15 cellular contexts compared by ENCODE assay signal in genomic region chr18:66124394-66124793, GRCh38.
DNase-seq lines count a peak whose midpoint lies in the region; ATAC-seq and TF ChIP-seq lines count a peak whose summit lies in the region.
"Had no signal": no experiment of that assay in that cellular context is flagged by ENCODE, and none has a peak within 500 bp of the region (broad histone marks: within the 10 kb centered on the region; RNA-seq: fewer than 3 reads in every experiment).

No MANE protein-coding gene starts in this region.

- no peak overlapping the region for H3K27ac ChIP-seq in left ventricle myocardium inferior (replicated peaks)
- H3K27ac ChIP-seq: thoracic aorta had no signal

- TF ChIP-seq CTCF in left ventricle myocardium inferior (IDR thresholded peaks at IDR 0.05; ENCODE audit: borderline replicate concordance) (peak; percentile 50), WTC11 (IDR thresholded peaks at IDR 0.05) (peak; percentile 35; the same call in 1 of the 2 replicates), retinal pigment epithelial cell (conservative IDR thresholded peaks at IDR 0.05; ENCODE audit: low read depth, low read length) (peak; percentile 40)

- DNase-seq in left ventricle myocardium inferior (no peak), cardiac septum (ENCODE audit: low spot score) (no peak), WTC11 (ENCODE audit: low spot score) (no peak), retinal pigment epithelial cell (ENCODE audit: low read depth) (no peak), NCI-H2171 treated with DMSO at 0.1 percent for 48 hours (lab: John Stamatoyannopoulos, UW) (no peak)
- DNase-seq in Jurkat, Clone E6-1 (ENCODE audit: low read depth, low spot score): peak; percentile 8
- DNase-seq in stimulated activated CD4-positive, alpha-beta T cell treated with anti-CD3 and anti-CD28 coated beads, Interleukin-15, amount 100 ng/mL, for 24 hours: no peak
- DNase-seq: activated effector memory CD4-positive, alpha-beta T cell treated with Interleukin-2 at 50 U/mL for 16 hours; GOT3; naive B cell; NCI-H1930; right cardiac atrium had no signal

- no peaks in the 10 kb centered on the region for H3K4me1 ChIP-seq in left ventricle myocardium inferior

- no peaks in the 10 kb centered on the region for H3K9me3 ChIP-seq in left ventricle myocardium inferior (replicated peaks)
- H3K9me3 ChIP-seq: thoracic aorta had no signal

- POLR2A ChIA-PET in WTC11 (lab: Charles Lee): no interaction called here

- intact Hi-C loops in left ventricle myocardium inferior (cut with micrococcal nuclease) (no loop called here), cardiac septum (cut with DNase I) (loop anchor here (2.0 kb wide), 1 partner anchor 156 kb away; no protein-coding TSS in a partner anchor)

- no peaks in the 10 kb centered on the region for H3K4me1 Mint-ChIP-seq in WTC11
- H3K4me1 Mint-ChIP-seq: naive B cell had no signal

- CTCF ChIA-PET in WTC11 (lab: Charles Lee): interaction anchor here (0.7 kb wide), 1 partner anchor 133 kb away, joined by 3 read pairs; no protein-coding TSS in a partner anchor

- no peak overlapping the region for H3K4me3 Mint-ChIP-seq in WTC11
- H3K4me3 Mint-ChIP-seq: naive B cell had no signal

- no peak overlapping the region for H3K27ac Mint-ChIP-seq in WTC11
- H3K27ac Mint-ChIP-seq: naive B cell had no signal

- no peaks in the 10 kb centered on the region for H3K36me3 Mint-ChIP-seq in WTC11
- H3K36me3 Mint-ChIP-seq: naive B cell had no signal

- H3K36me3 ChIP-seq in left ventricle myocardium inferior: no peaks in the 10 kb centered on the region
- H3K36me3 ChIP-seq: thoracic aorta had no signal

- H3K4me3 ChIP-seq in left ventricle myocardium inferior (no peak overlapping the region), retinal pigment epithelial cell (ENCODE audit: low read length) (no peak overlapping the region)
- no peak overlapping the region for H3K4me3 ChIP-seq in Jurkat, Clone E6-1 (ENCODE audit: low read length)
- H3K4me3 ChIP-seq: K562, thoracic aorta had no signal

- no peaks in the 10 kb centered on the region for H3K27me3 ChIP-seq in left ventricle myocardium inferior (ENCODE audit: low read depth)

- no peaks in the 10 kb centered on the region for H3K27me3 Mint-ChIP-seq in WTC11 (ENCODE audit: low read depth)
- H3K27me3 Mint-ChIP-seq: naive B cell had no signal

- ATAC-seq in WTC11: peak; percentile 66
- ATAC-seq in HG02852 (IDR thresholded peaks at IDR 0.05; ENCODE audit: unreplicated experiment): no peak
- ATAC-seq: K562, right cardiac atrium had no signal

- no peaks in the 10 kb centered on the region for H3K9me3 Mint-ChIP-seq in WTC11
- H3K9me3 Mint-ChIP-seq: naive B cell had no signal

TF ChIP-seq in WTC11, 78 proteins besides CTCF, POLR2A, EP300 and RAD21:
- TF ChIP-seq JAZF1 (CRISPR knock-in tag; IDR thresholded peaks at IDR 0.05): no peak
- no peak for TF ChIP-seq KAT7 (CRISPR knock-in tag; IDR thresholded peaks at IDR 0.05; ENCODE audit: borderline replicate concordance)
- no peak for TF ChIP-seq USF2 (CRISPR knock-in tag; IDR thresholded peaks at IDR 0.05)
- no peak for TF ChIP-seq ATF2 (CRISPR knock-in tag; IDR thresholded peaks at IDR 0.05; ENCODE audit: borderline replicate concordance, low read depth)
- no peak for TF ChIP-seq ERG (CRISPR knock-in tag; IDR thresholded peaks at IDR 0.05)
- no peak for TF ChIP-seq ZNF317 (CRISPR knock-in tag; IDR thresholded peaks at IDR 0.05; ENCODE audit: borderline replicate concordance, low read depth)
- no peak for TF ChIP-seq NFE2L1 (CRISPR knock-in tag; IDR thresholded peaks at IDR 0.05)
- no peak for TF ChIP-seq ZNF423 (CRISPR knock-in tag; IDR thresholded peaks at IDR 0.05)
- no peak for TF ChIP-seq MXD4 (CRISPR knock-in tag; IDR thresholded peaks at IDR 0.05; ENCODE audit: borderline replicate concordance)
- TF ChIP-seq SP1 (CRISPR knock-in tag; conservative IDR thresholded peaks at IDR 0.05): no peak
- no peak for TF ChIP-seq AR (CRISPR knock-in tag; IDR thresholded peaks at IDR 0.05)
- TF ChIP-seq ATF6 (CRISPR knock-in tag; IDR thresholded peaks at IDR 0.05): no peak
